In the genomic region with DNA sequence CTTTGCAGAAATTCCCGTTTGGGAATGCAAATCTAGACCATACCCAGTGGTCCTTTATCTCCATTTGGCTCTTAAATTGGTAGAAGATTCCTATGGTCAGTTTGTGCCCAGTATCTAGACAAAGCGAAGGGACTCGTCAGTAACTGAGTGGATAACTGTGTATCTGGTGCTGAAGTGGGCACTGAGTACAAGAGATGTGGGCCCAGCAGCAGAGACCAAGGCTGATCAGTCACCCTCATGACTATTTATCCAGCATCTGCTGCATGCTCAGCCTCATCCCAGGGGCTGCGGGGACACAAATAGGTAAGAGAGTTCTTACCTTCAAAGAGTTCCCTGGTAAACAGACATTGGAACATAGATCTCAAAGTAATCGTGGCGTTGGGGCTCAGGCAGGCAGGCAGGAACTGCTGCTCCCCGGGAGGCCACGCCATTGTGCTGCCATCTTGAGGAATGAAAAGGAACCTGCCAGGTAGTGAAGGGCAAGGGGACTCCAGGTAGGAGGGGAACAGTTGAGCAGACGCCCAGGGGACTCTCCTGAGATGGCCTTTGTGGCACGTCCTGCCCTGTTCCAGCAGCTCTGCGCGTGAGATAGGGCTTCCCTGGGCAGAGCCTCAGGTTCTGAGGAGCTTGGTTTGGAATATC, we compare ENCODE assay signal across 8 cellular contexts. TPM values are rescaled to one million over a fixed set of nuclear protein-coding genes. Genes with fewer than 3 reads are reported as not detected.
DNase-seq lines count a peak whose midpoint lies in the region; ATAC-seq and TF ChIP-seq lines count a peak whose summit lies in the region.

No MANE protein-coding gene starts in this region.

- H3K36me3 ChIP-seq in A673 (ENCODE audit: insufficient read depth, low read length, poor library complexity, severe bottlenecking), result no peaks in the 10 kb centered on the region

- peak; percentile 52 for TF ChIP-seq CTCF in A673 (conservative IDR thresholded peaks at IDR 0.05; ENCODE audit: low read depth, low read length)

- H3K9me3 ChIP-seq in A673 (ENCODE audit: low read depth, low read length, poor library complexity, severe bottlenecking), result no peaks in the 10 kb centered on the region

- CTCF ChIA-PET in A673 (lab: Charles Lee), result no interaction called here

- peaks cover 10% of the 10 kb centered on the region for H3K4me1 Mint-ChIP-seq in activated naive CD8-positive, alpha-beta T cell treated with anti-CD3 and anti-CD28 coated beads, Interleukin-2, amount 10 ng/mL, durations not matched to agents 7 days and 5 days

- no peaks in the 10 kb centered on the region for H3K27me3 ChIP-seq in A673 (replicated peaks; ENCODE audit: insufficient read depth, low read depth, low read length, poor library complexity)

- no peak overlapping the region for H3K27ac ChIP-seq in A673 (ENCODE audit: low read depth, low read length, poor library complexity, severe bottlenecking)

- BruUV-seq in A673 (replicated peaks; lab: Mats Ljungman, UMichigan), result no TSS peak

- H3K4me3 ChIP-seq in A673 (ENCODE audit: low read depth, low read length, poor library complexity, severe bottlenecking), result no peak overlapping the region

- H3K4me1 ChIP-seq in A673 (ENCODE audit: insufficient read depth, low read length, poor library complexity, severe bottlenecking), result no peaks in the 10 kb centered on the region

- intact Hi-C loops in A673 (cut with micrococcal nuclease; ENCODE audit: unreplicated experiment), result no loop called here

- ATAC-seq in activated naive CD8-positive, alpha-beta T cell treated with anti-CD3 and anti-CD28 coated beads, Interleukin-2, amount 10 ng/mL, durations not matched to agents 7 days and 5 days (ENCODE audit: low read depth), result peak; percentile 98
- ATAC-seq in HG03520 (IDR thresholded peaks at IDR 0.05; ENCODE audit: unreplicated experiment), result no peak
- ATAC-seq in GM18511 (IDR thresholded peaks at IDR 0.05; ENCODE audit: unreplicated experiment), result no peak

- H3K27me3 Mint-ChIP-seq in activated naive CD8-positive, alpha-beta T cell treated with anti-CD3 and anti-CD28 coated beads, Interleukin-2, amount 10 ng/mL, durations not matched to agents 7 days and 5 days, result no peaks in the 10 kb centered on the region

- H3K27ac Mint-ChIP-seq in activated naive CD8-positive, alpha-beta T cell treated with anti-CD3 and anti-CD28 coated beads, Interleukin-2, amount 10 ng/mL, durations not matched to agents 7 days and 5 days, result peak overlapping the region; percentile 14

- no peaks in the 10 kb centered on the region for H3K9me3 Mint-ChIP-seq in activated naive CD8-positive, alpha-beta T cell treated with anti-CD3 and anti-CD28 coated beads, Interleukin-2, amount 10 ng/mL, durations not matched to agents 7 days and 5 days

- H3K36me3 Mint-ChIP-seq in activated naive CD8-positive, alpha-beta T cell treated with anti-CD3 and anti-CD28 coated beads, Interleukin-2, amount 10 ng/mL, durations not matched to agents 7 days and 5 days, result peaks cover 14% of the 10 kb centered on the region

- DNase-seq in A673 (ENCODE audit: low spot score) (peak; percentile 40), H4 (ENCODE audit: low spot score) (peak; percentile 45), SK-N-DZ (ENCODE audit: low spot score) (peak; percentile 47), iPS-NIHi11 (ENCODE audit: low spot score) (peak; percentile 83)
- peak; percentile 71 for DNase-seq in activated naive CD8-positive, alpha-beta T cell treated with anti-CD3 and anti-CD28 coated beads, Interleukin-2, amount 10 ng/mL, durations not matched to agents 7 days and 5 days
- peak; percentile 68 for DNase-seq in stimulated activated CD4-positive, alpha-beta T cell treated with anti-CD3 and anti-CD28 coated beads, Interleukin-4, amount 100 ng/mL, for 1 hour

- POLR2A ChIA-PET in A673 (lab: Charles Lee; ENCODE audit: low non-redundant PET), result no interaction called here
- POLR2A ChIA-PET in activated naive CD8-positive, alpha-beta T cell treated with anti-CD3 and anti-CD28 coated beads, Interleukin-2, amount 10 ng/mL, durations not matched to agents 7 days and 5 days (lab: Charles Lee), result no interaction called here

- no peak overlapping the region for H3K4me3 Mint-ChIP-seq in activated naive CD8-positive, alpha-beta T cell treated with anti-CD3 and anti-CD28 coated beads, Interleukin-2, amount 10 ng/mL, durations not matched to agents 7 days and 5 days

RNA-seq across cellular contexts. Expression of a gene that starts 10.3 kb away (rescaled TPM):
- 2.6 and 4.8 TPM in 2 replicates for total RNA-seq in A673 (2021)
- total RNA-seq in H4 (2014; rRNA removed; shearing (Covaris generic)), result 1.4 and 2.1 TPM in 2 replicates
- polyA plus RNA-seq in SK-N-DZ (2014; cell fraction: cytosol; rRNA removed), result 21.6 and 27.8 TPM in 2 replicates
- 24.1 and 31.9 TPM in 2 replicates for polyA plus RNA-seq in SK-N-DZ (2014; cell fraction: nucleus; rRNA removed)
- total RNA-seq in activated naive CD8-positive, alpha-beta T cell treated with anti-CD3 and anti-CD28 coated beads, Interleukin-2, amount 10 ng/mL, durations not matched to agents 7 days and 5 days, result 10 to 100 TPM in 1 of 2 experiments, 1 to 10 TPM in 1; 7.4 to 10.2 TPM

RNA-seq across cellular contexts. Expression of a gene that starts 32.4 kb away (rescaled TPM):
- 157 and 171 TPM in 2 replicates for total RNA-seq in A673 (2021)
- total RNA-seq in H4 (2014; rRNA removed; shearing (Covaris generic)), result 254 and 293 TPM in 2 replicates
- polyA plus RNA-seq in SK-N-DZ (2014; cell fraction: cytosol; rRNA removed), result 255 and 282 TPM in 2 replicates
- 125 and 144 TPM in 2 replicates for polyA plus RNA-seq in SK-N-DZ (2014; cell fraction: nucleus; rRNA removed)
- total RNA-seq in activated naive CD8-positive, alpha-beta T cell treated with anti-CD3 and anti-CD28 coated beads, Interleukin-2, amount 10 ng/mL, durations not matched to agents 7 days and 5 days, result 10 to 100 TPM; 79.5 to 85.4 TPM
